ENCODE assay signal across 23 cellular contexts in genomic region chr4:104470770-104471169, GRCh38. TPM values are rescaled to one million over a fixed set of nuclear protein-coding genes. Genes with fewer than 3 reads are reported as not detected.
DNase-seq lines count a peak whose midpoint lies in the region; ATAC-seq, FAIRE-seq and TF ChIP-seq lines count a peak whose summit lies in the region.
"Had no signal": no experiment of that assay in that cellular context is flagged by ENCODE, and none has a peak within 500 bp of the region (broad histone marks: within the 10 kb centered on the region; RNA-seq: fewer than 3 reads in every experiment).

No MANE protein-coding gene starts in this region.

- no peak overlapping the region for H3K14ac ChIP-seq in H9 (ENCODE audit: insufficient read depth, low read length)
- no peak overlapping the region for H3K14ac ChIP-seq in H1 (ENCODE audit: insufficient read length)

- H3K27ac Mint-ChIP-seq in H9 (peak overlapping the region; percentile 28 to 43 (median 36); a peak in 5 of 7 replicates), neural progenitor cell (peak overlapping the region; percentile 48)
- H3K27ac Mint-ChIP-seq: CD4-positive, alpha-beta memory T cell had no signal

- no peak overlapping the region for H3K56ac ChIP-seq in H9 (ENCODE audit: insufficient read length, low read depth, low read length)
- no peak overlapping the region for H3K56ac ChIP-seq in H1 (replicated peaks; ENCODE audit: insufficient read length, low read depth, low read length)

- peaks cover 2% of the 10 kb centered on the region for H3K4me1 ChIP-seq in H9 (ENCODE audit: insufficient read depth, low read length)
- H3K4me1 ChIP-seq in H1 (replicated peaks in 1 of 4; ENCODE audit: control insufficient read depth in 3 of 4, insufficient read depth in 4 of 4, low read length in 3 of 4): peaks cover 0 to 5% (median 2%) of the 10 kb centered on the region in 4 experiments; a peak in 2 of 7 replicates
- peaks cover 41% of the 10 kb centered on the region for H3K4me1 ChIP-seq in neural progenitor cell
- H3K4me1 ChIP-seq in esophagus muscularis mucosa: no peaks in the 10 kb centered on the region

- FAIRE-seq in H1 (lab: Jason Lieb, UNC) (peak; percentile 66), RCC 7860 (lab: Jason Lieb, UNC) (no peak)
- FAIRE-seq: GM12878 had no signal

- H3F3A ChIP-seq in neural progenitor cell (ENCODE audit: low read depth): peaks cover 12% of the 10 kb centered on the region

- H3T11ph ChIP-seq in H9 (ENCODE audit: low read length): no peak overlapping the region

- H2BK5ac ChIP-seq in H9 (ENCODE audit: insufficient read length, low read length) (no peak overlapping the region), H1 (ENCODE audit: low read depth, low read length) (no peak overlapping the region)

- H2AK5ac ChIP-seq in H9 (ENCODE audit: insufficient read length, low read length) (no peak overlapping the region), H1 (ENCODE audit: low read depth, low read length) (no peak overlapping the region)

- intact Hi-C loops in esophagus muscularis mucosa (cut with DNase I): no loop called here

- H3K23me2 ChIP-seq in H9 (ENCODE audit: insufficient read length, low read depth, low read length, poor library complexity, severe bottlenecking) (no peaks in the 10 kb centered on the region), H1 (ENCODE audit: low read depth, low read length) (no peaks in the 10 kb centered on the region)

- H3K36me3 ChIP-seq in H1 (ENCODE audit: control insufficient read depth in 2 of 4, insufficient read depth in 4 of 4, low read length in 3 of 4) (no peaks in the 10 kb centered on the region), neural progenitor cell (no peaks in the 10 kb centered on the region), esophagus muscularis mucosa (no peaks in the 10 kb centered on the region)
- H3K36me3 ChIP-seq: BLaER1 treated with 17β-estradiol and CSF1 and Interleukin-3, amounts not matched to agents 10 nM and 100 nM had no signal

- POLR2A ChIA-PET in H1 (lab: Charles Lee; ENCODE audit: partially characterized antibody): no interaction called here

- WGBS in H9 (ENCODE audit: extremely low coverage, insufficient read length, low lambda C conversion rate): no CpG with 5 or more reads among the region's 1 CpG
- WGBS in H1 (ENCODE audit: extremely low coverage in 1 of 2, insufficient coverage in 1 of 2, insufficient read length in 1 of 2, insufficient replicate concordance in 2 of 2, low coverage in 1 of 2, low lambda C conversion rate in 2 of 2, missing lambda C conversion rate in 1 of 2), 2 experiments: 94% methylated on average over 1 of the region's 1 CpG; no CpG with 5 or more reads in 1 of the 2 experiments
- WGBS in esophagus muscularis mucosa: 87% methylated on average over 1 of the region's 1 CpG

- no peak overlapping the region for H2BK15ac ChIP-seq in H9 (ENCODE audit: low read depth, low read length)
- no peak overlapping the region for H2BK15ac ChIP-seq in H1 (ENCODE audit: low read length)

- H3K4me3 ChIP-seq in H1 (ENCODE audit: extremely low read depth in 1 of 4, insufficient read depth in 2 of 4, low read depth in 3 of 4, low read length in 4 of 4): no peak overlapping the region
- H3K4me3 ChIP-seq in neural progenitor cell: no peak overlapping the region
- no peak overlapping the region for H3K4me3 ChIP-seq in esophagus muscularis mucosa
- H3K4me3 ChIP-seq: BLaER1 treated with 17β-estradiol and CSF1 and Interleukin-3, amounts not matched to agents 10 nM and 100 nM; GM12878; PC-9 had no signal

- H3K27me3 Mint-ChIP-seq in H9 (ENCODE audit: low read depth): no peaks in the 10 kb centered on the region
- peaks cover 3% of the 10 kb centered on the region for H3K27me3 Mint-ChIP-seq in neural progenitor cell (ENCODE audit: insufficient read depth, low read depth)

- CTCF ChIA-PET in H1 (lab: Charles Lee; ENCODE audit: partially characterized antibody): interaction anchor here (0.9 kb wide), 1 partner anchor 397 kb away, joined by 3 read pairs; no protein-coding TSS in a partner anchor

- TF ChIP-seq POLR2A in H1 (IDR thresholded peaks at IDR 0.05; ENCODE audit: control extremely low read depth in 1 of 2, low read depth in 2 of 2, low read length in 2 of 2): no peak
- no peak for TF ChIP-seq POLR2A in esophagus muscularis mucosa (IDR thresholded peaks at IDR 0.05; ENCODE audit: low read depth)

- H3K4me1 Mint-ChIP-seq in H9 (peaks cover 19 to 25% of the 10 kb centered on the region in 2 experiments), neural progenitor cell (peaks cover 18% of the 10 kb centered on the region)
- H3K4me1 Mint-ChIP-seq: CD4-positive, alpha-beta memory T cell had no signal

- no peaks in the 10 kb centered on the region for H3K36me3 Mint-ChIP-seq in H9 (ENCODE audit: insufficient read depth in 1 of 3, low read depth in 3 of 3)
- H3K36me3 Mint-ChIP-seq in neural progenitor cell: peaks cover 13% of the 10 kb centered on the region
- H3K36me3 Mint-ChIP-seq: CD4-positive, alpha-beta memory T cell had no signal

- H3K4me3 Mint-ChIP-seq in H9 (no peak overlapping the region), neural progenitor cell (no peak overlapping the region)
- H3K4me3 Mint-ChIP-seq: CD4-positive, alpha-beta memory T cell had no signal

- H3K9me3 ChIP-seq in H9 (ENCODE audit: control insufficient read depth, low read depth, low read length): no peaks in the 10 kb centered on the region
- no peaks in the 10 kb centered on the region for H3K9me3 ChIP-seq in H1 (ENCODE audit: insufficient read depth in 2 of 2, low read depth in 1 of 2, low read length in 1 of 2)
- no peaks in the 10 kb centered on the region for H3K9me3 ChIP-seq in neural progenitor cell (ENCODE audit: low read depth)
- no peaks in the 10 kb centered on the region for H3K9me3 ChIP-seq in esophagus muscularis mucosa
- H3K9me3 ChIP-seq: BLaER1 treated with 17β-estradiol and CSF1 and Interleukin-3, amounts not matched to agents 10 nM and 100 nM; SK-N-SH had no signal

- H2BK120ac ChIP-seq in H9 (ENCODE audit: low read depth, low read length, poor library complexity, severe bottlenecking) (no peak overlapping the region), H1 (replicated peaks; ENCODE audit: low read depth, low read length) (no peak overlapping the region)

- no peaks in the 10 kb centered on the region for H3K9me3 Mint-ChIP-seq in H9
- H3K9me3 Mint-ChIP-seq in neural progenitor cell: no peaks in the 10 kb centered on the region
- H3K9me3 Mint-ChIP-seq: CD4-positive, alpha-beta memory T cell had no signal

- H2AFZ ChIP-seq in H9 (ENCODE audit: low read length): no peak overlapping the region
- no peak overlapping the region for H2AFZ ChIP-seq in H1 (ENCODE audit: low read length)
- no peak overlapping the region for H2AFZ ChIP-seq in neural progenitor cell (replicated peaks)
- H2AFZ ChIP-seq: PC-9 had no signal

- no peak overlapping the region for H2BK12ac ChIP-seq in H9 (ENCODE audit: insufficient read length, low read depth, low read length)
- H2BK12ac ChIP-seq in H1 (ENCODE audit: low read depth, low read length): no peak overlapping the region

- TF ChIP-seq EP300 in H1 (IDR thresholded peaks at IDR 0.05; ENCODE audit: borderline replicate concordance in 1 of 2, low read depth in 2 of 2, low read length in 2 of 2) (no peak), esophagus muscularis mucosa (IDR thresholded peaks at IDR 0.05) (no peak)

- H4K91ac ChIP-seq in H9 (ENCODE audit: insufficient read length, low read depth, low read length): no peak overlapping the region
- no peak overlapping the region for H4K91ac ChIP-seq in H1 (replicated peaks; ENCODE audit: insufficient read length, low read length)

- H3K27me3 ChIP-seq in H9 (ENCODE audit: insufficient read depth, low read length): no peaks in the 10 kb centered on the region
- no peaks in the 10 kb centered on the region for H3K27me3 ChIP-seq in H1 (replicated peaks in 1 of 4; ENCODE audit: control insufficient read depth in 3 of 4, extremely low read depth in 1 of 4, insufficient read depth in 3 of 4, low read length in 3 of 4)
- H3K27me3 ChIP-seq in neural progenitor cell: no peaks in the 10 kb centered on the region
- H3K27me3 ChIP-seq in esophagus muscularis mucosa: no peaks in the 10 kb centered on the region
- H3K27me3 ChIP-seq: BLaER1 treated with 17β-estradiol and CSF1 and Interleukin-3, amounts not matched to agents 10 nM and 100 nM had no signal

- no peak overlapping the region for H3K9ac ChIP-seq in H9 (ENCODE audit: extremely low read depth, insufficient read length, low read length)
- H3K9ac ChIP-seq in H1 (replicated peaks in 1 of 4; ENCODE audit: extremely low read depth in 1 of 4, low read depth in 3 of 4, low read length in 3 of 4): no peak overlapping the region
- no peak overlapping the region for H3K9ac ChIP-seq in neural progenitor cell
- H3K9ac ChIP-seq: BLaER1 treated with 17β-estradiol and CSF1 and Interleukin-3, amounts not matched to agents 10 nM and 100 nM; SK-N-SH had no signal

- H3K27ac ChIP-seq in H9 (ENCODE audit: insufficient read length, low read depth, low read length): no peak overlapping the region
- no peak overlapping the region for H3K27ac ChIP-seq in H1 (ENCODE audit: low read depth, low read length)
- no peak overlapping the region for H3K27ac ChIP-seq in neural progenitor cell
- H3K27ac ChIP-seq in esophagus muscularis mucosa (replicated peaks in 1 of 4): no peak overlapping the region
- H3K27ac ChIP-seq: 22Rv1; BLaER1 treated with 17β-estradiol and CSF1 and Interleukin-3, amounts not matched to agents 10 nM and 100 nM; PC-9 had no signal

- H3K4me2 ChIP-seq in H9 (ENCODE audit: insufficient read depth, insufficient read length, low read length) (no peak overlapping the region), H1 (ENCODE audit: insufficient read depth in 1 of 2, low read depth in 2 of 2, low read length in 2 of 2) (no peak overlapping the region), neural progenitor cell (no peak overlapping the region)
- H3K4me2 ChIP-seq: BLaER1 treated with 17β-estradiol and CSF1 and Interleukin-3, amounts not matched to agents 10 nM and 100 nM; PC-9; SK-N-SH had no signal

- no peak for TF ChIP-seq RAD21 in H1 (IDR thresholded peaks at IDR 0.05 in 1 of 2, conservative IDR thresholded peaks at IDR 0.05 in 1 of 2; ENCODE audit: low read depth in 2 of 2, low read length in 2 of 2)

- ATAC-seq in HG03139 (IDR thresholded peaks at IDR 0.05; ENCODE audit: unreplicated experiment): no peak

- H3K79me1 ChIP-seq in H9 (ENCODE audit: insufficient read depth, low read depth, low read length, poor library complexity, severe bottlenecking) (no peaks in the 10 kb centered on the region), H1 (ENCODE audit: low read depth, low read length) (no peaks in the 10 kb centered on the region)

- H3K79me2 ChIP-seq in H9 (ENCODE audit: insufficient read depth, low read length) (no peaks in the 10 kb centered on the region), H1 (ENCODE audit: control insufficient read depth in 1 of 2, insufficient read depth in 2 of 2, low read length in 2 of 2) (no peaks in the 10 kb centered on the region), neural progenitor cell (ENCODE audit: low read depth) (peaks cover 31% of the 10 kb centered on the region)

- H3K4ac ChIP-seq in H9 (ENCODE audit: low read depth, low read length) (no peak overlapping the region), H1 (replicated peaks; ENCODE audit: insufficient read length, low read depth, low read length) (no peak overlapping the region)

- H4K20me1 ChIP-seq in H9 (ENCODE audit: control insufficient read depth, insufficient read depth, insufficient read length) (no peaks in the 10 kb centered on the region), H1 (replicated peaks in 1 of 2; ENCODE audit: control insufficient read depth in 1 of 2, insufficient read depth in 2 of 2, low read length in 2 of 2) (no peaks in the 10 kb centered on the region), neural progenitor cell (ENCODE audit: low read depth) (no peaks in the 10 kb centered on the region)
- H4K20me1 ChIP-seq: BLaER1 treated with 17β-estradiol and CSF1 and Interleukin-3, amounts not matched to agents 10 nM and 100 nM had no signal

- H4K5ac ChIP-seq in H9 (ENCODE audit: insufficient read length, low read depth, low read length): no peak overlapping the region
- no peak overlapping the region for H4K5ac ChIP-seq in H1 (ENCODE audit: insufficient read length, low read depth, low read length)

- TF ChIP-seq CTCF in H9 (conservative IDR thresholded peaks at IDR 0.05) (no peak), H1 (IDR thresholded peaks at IDR 0.05; ENCODE audit: control extremely low read depth in 1 of 3, insufficient read depth in 1 of 3, low read depth in 1 of 3, low read length in 3 of 3) (no peak), neural progenitor cell (IDR thresholded peaks at IDR 0.05) (no peak), esophagus muscularis mucosa (IDR thresholded peaks at IDR 0.05) (no peak)

- peak; percentile 25 for DNase-seq in NCI-H146 (lab: John Stamatoyannopoulos, UW)
- DNase-seq in NCI-H146 treated with DMSO at 0.1 percent for 48 hours (lab: John Stamatoyannopoulos, UW; ENCODE audit: unreplicated experiment): no peak
- DNase-seq in H9: no peak
- DNase-seq in H1 (ENCODE audit: low read depth in 1 of 2, low spot score in 2 of 2): no peak
- DNase-seq in neural progenitor cell (ENCODE audit: low spot score): peak; percentile 36
- no peak for DNase-seq in RCC 7860 (ENCODE audit: low spot score)
- DNase-seq in esophagus muscularis mucosa (ENCODE audit: extremely low spot score): no peak
- DNase-seq: CD4-positive, alpha-beta memory T cell; DND-41; KG1; NCI-H1092 treated with DMSO at 0.1 percent for 48 hours; NCI-H1436 treated with DMSO at 0.1 percent for 48 hours; NCI-H2029 treated with DMSO at 0.1 percent for 48 hours; NCI-H2171 treated with DMSO at 0.1 percent for 48 hours; NCI-H446; NCI-H526 treated with DMSO at 0.1 percent for 48 hours; PC-9; SIG-M5; SK-N-SH had no signal

- H4K8ac ChIP-seq in H9 (replicated peaks; ENCODE audit: insufficient read length, low read depth, low read length) (no peak overlapping the region), H1 (ENCODE audit: extremely low read depth, insufficient read depth, low read length) (no peak overlapping the region)

- H3K18ac ChIP-seq in H9 (ENCODE audit: insufficient read length, low read depth, low read length) (no peak overlapping the region), H1 (ENCODE audit: extremely low read depth, low read length) (no peak overlapping the region)

- H3K23ac ChIP-seq in H9 (ENCODE audit: insufficient read length, low read depth, low read length) (no peak overlapping the region), H1 (ENCODE audit: insufficient read length) (no peak overlapping the region)

- H2BK20ac ChIP-seq in H9 (ENCODE audit: low read depth, low read length, poor library complexity, severe bottlenecking): no peak overlapping the region
- H2BK20ac ChIP-seq in H1 (ENCODE audit: low read length): no peak overlapping the region

RNA-seq across cellular contexts. Expression of gene CXXC4, which starts 23.9 kb away (rescaled TPM):
- total RNA-seq in H9 (2021): 4.2 TPM in 2 replicates
- 1.8 TPM in 2 replicates for total RNA-seq in H1 (2021; fragmentation: NEBNext Ultra II Directional; extraction: Animal tissue kit (Norgen Biotek cat#: 25700))
- polyA plus RNA-seq in H1 (2011; rRNA removed): 0.60 and 1.3 TPM in 2 replicates
- 0.74 TPM for polyA plus RNA-seq in H1 (2011; cell fraction: cytosol; rRNA removed)
- polyA plus RNA-seq in H1 (2011; cell fraction: nucleus; rRNA removed): 1.0 TPM
- 0.77 to 1.9 TPM (median 0.90 TPM) in 4 replicates for polyA plus RNA-seq in H1 (2012, experiment 1 of 2)
- polyA plus RNA-seq in H1 (2012, experiment 2 of 2): 0.24 TPM
- polyA plus RNA-seq in H1 (2013, experiment 1 of 2): 1.5 TPM
- polyA plus RNA-seq in H1 (2013, experiment 2 of 2): 1.2 TPM
- 1.5 and 2.2 TPM in 2 replicates for polyA minus RNA-seq in H1 (2011; rRNA and poly(A)+ RNA removed)
- 1.2 TPM for polyA minus RNA-seq in H1 (2011; cell fraction: cytosol; rRNA and poly(A)+ RNA removed)
- 6.2 TPM for polyA minus RNA-seq in H1 (2011; cell fraction: nucleus; rRNA and poly(A)+ RNA removed)
- total RNA-seq in neural progenitor cell (ENCODE audit: low replicate concordance): 23.6 and 40.2 TPM in 2 replicates
- 1 to 10 TPM; 1.7 to 3.3 (median 2.9) TPM for total RNA-seq in esophagus muscularis mucosa
- polyA plus RNA-seq: CD4-positive, alpha-beta memory T cell had no signal

Comparison
In these comparisons a context has a peak if more than half of its experiments do, and no peak if none do; other contexts are left out.
1. DNase-seq: peak in NCI-H146 (single experiment) and neural progenitor cell (single experiment); none in NCI-H146 treated with DMSO at 0.1 percent for 48 hours (single experiment), H9 (single experiment), H1 (0 of 2), RCC 7860 (single experiment) and esophagus muscularis mucosa (single experiment).